In genomic region chr2:227804970-227805369, GRCh38 we compare ENCODE assay signal across 14 cellular contexts. TPM values are rescaled to one million over a fixed set of nuclear protein-coding genes. Genes with fewer than 3 reads are reported as not detected.
DNase-seq lines count a peak whose midpoint lies in the region; ATAC-seq and TF ChIP-seq lines count a peak whose summit lies in the region.
"Had no signal": no experiment of that assay in that cellular context is flagged by ENCODE, and none has a peak within 500 bp of the region (broad histone marks: within the 10 kb centered on the region; RNA-seq: fewer than 3 reads in every experiment).

No MANE protein-coding gene starts in this region.

- TF ChIP-seq CTCF in osteoblast (IDR thresholded peaks at IDR 0.05; ENCODE audit: extremely low read depth, low read depth, low read length), result no peak

- peak; percentile 28 for DNase-seq in DMS 273 (lab: John Stamatoyannopoulos, UW; ENCODE audit: unreplicated experiment)
- DNase-seq in DMS 273 treated with DMSO at 0.1 percent for 48 hours (lab: John Stamatoyannopoulos, UW), result no peak
- peak; percentile 15 for DNase-seq in MG63
- peak; percentile 63 for DNase-seq in amniotic epithelial cell (ENCODE audit: low read depth)
- DNase-seq in osteoblast (ENCODE audit: insufficient read length, low spot score, missing footprints), result no peak
- no peak for DNase-seq in foreskin melanocyte
- no peak for DNase-seq in D341Med (ENCODE audit: low spot score)
- DNase-seq: DND-41, natural killer cell, NCI-H2029 treated with DMSO at 0.1 percent for 48 hours, trophoblast cell had no signal

- peak overlapping the region; percentile 45 for H2AFZ ChIP-seq in osteoblast (ENCODE audit: low read length)

- H3K27me3 ChIP-seq in MG63 (no peaks in the 10 kb centered on the region), osteoblast (ENCODE audit: insufficient read depth, low read length) (no peaks in the 10 kb centered on the region)

- H3K79me2 ChIP-seq in osteoblast (ENCODE audit: insufficient read depth, low read length), result no peaks in the 10 kb centered on the region

- H3K36me3 ChIP-seq in MG63 (no peaks in the 10 kb centered on the region), osteoblast (ENCODE audit: insufficient read depth, low read length) (no peaks in the 10 kb centered on the region)

- ATAC-seq in HG03439 (IDR thresholded peaks at IDR 0.05; ENCODE audit: unreplicated experiment), result no peak

- no peaks in the 10 kb centered on the region for H4K20me1 ChIP-seq in osteoblast (ENCODE audit: insufficient read depth, low read length)

- peaks cover 2% of the 10 kb centered on the region for H3K4me1 ChIP-seq in osteoblast (ENCODE audit: insufficient read depth, low read length)

- H3K27ac ChIP-seq in osteoblast (ENCODE audit: low read depth, low read length), result peak overlapping the region; percentile 26
- H3K27ac ChIP-seq: 22Rv1 had no signal

- H3K4me2 ChIP-seq in osteoblast (ENCODE audit: insufficient read depth, low read length), result no peak overlapping the region

- no peak overlapping the region for H3K4me3 ChIP-seq in MG63
- no peak overlapping the region for H3K4me3 ChIP-seq in osteoblast (ENCODE audit: insufficient read depth, low read length)

- H3K9me3 ChIP-seq in MG63, result no peaks in the 10 kb centered on the region
- H3K9me3 ChIP-seq in osteoblast (ENCODE audit: low read depth, low read length), result no peaks in the 10 kb centered on the region

RNA-seq across cellular contexts. Expression of gene CCL20, which starts 8.7 kb away (rescaled TPM):
- 1.5 TPM in 1 of 2 replicates, not detected in the other for total RNA-seq in MG63 (2014; rRNA removed; shearing (Covaris generic); ENCODE audit: low replicate concordance)
- 1.1 and 1.2 TPM in 2 replicates for total RNA-seq in osteoblast
- total RNA-seq: skeletal muscle tissue had no signal

RNA-seq across cellular contexts. Expression of gene SCYGR8, which starts 59.3 kb away (rescaled TPM):
- total RNA-seq in MG63 (2014; rRNA removed; shearing (Covaris generic); ENCODE audit: low replicate concordance), result not detected in 2 replicates
- not detected in 2 replicates for total RNA-seq in osteoblast
- total RNA-seq: natural killer cell, skeletal muscle tissue had no signal

Comparison
In these comparisons a context has a peak if more than half of its experiments do, and no peak if none do; other contexts are left out.
1. DNase-seq: peak in DMS 273 (single experiment), MG63 (single experiment) and amniotic epithelial cell (single experiment); none in DMS 273 treated with DMSO at 0.1 percent for 48 hours (single experiment), osteoblast (single experiment), foreskin melanocyte (single experiment) and D341Med (single experiment).